19 cellular contexts compared by ENCODE assay signal in the genomic region with DNA sequence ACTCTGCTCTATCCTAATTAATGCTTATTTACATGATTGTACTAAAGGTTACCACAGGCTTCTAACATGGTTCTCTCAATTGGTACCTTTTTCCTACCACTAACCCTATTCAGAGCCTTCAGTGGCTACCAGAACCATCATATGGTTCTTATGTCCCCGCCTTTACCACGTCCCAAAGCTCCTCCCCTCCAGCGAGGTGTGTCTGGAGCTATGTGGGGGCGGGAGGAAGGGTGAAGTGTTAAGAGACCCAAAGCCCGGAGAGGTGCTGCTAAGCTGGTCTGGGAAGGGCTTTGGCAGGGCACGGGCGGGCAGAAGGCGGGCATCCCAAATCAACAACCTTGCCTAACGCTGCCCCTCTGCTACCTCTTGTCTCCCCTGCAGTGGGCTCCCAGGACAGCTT. TPM values are rescaled to one million over a fixed set of nuclear protein-coding genes. Genes with fewer than 3 reads are reported as not detected.
A peak's percentile ranks its signal among the peaks of the same experiment; 100 is the strongest.
DNase-seq lines count a peak whose midpoint lies in the region; ATAC-seq and TF ChIP-seq lines count a peak whose summit lies in the region.
"Had no signal": no experiment of that assay in that cellular context is flagged by ENCODE, and none has a peak within 500 bp of the region (broad histone marks: within the 10 kb centered on the region; RNA-seq: fewer than 3 reads in every experiment).

No MANE protein-coding gene starts in this region.

- H3K4me3 Mint-ChIP-seq in stimulated activated naive CD8-positive, alpha-beta T cell treated with anti-CD3 and anti-CD28 coated beads, Interleukin-15, amount 100 ng/mL, for 72 hours, result peak overlapping the region in 1 of 2 donors; percentile 49
- H3K4me3 Mint-ChIP-seq: activated naive CD8-positive, alpha-beta T cell treated with anti-CD3 and anti-CD28 coated beads, Interleukin-2, amount 10 ng/mL, durations not matched to agents 7 days and 5 days had no signal

- H3K4me1 ChIP-seq in muscle layer of duodenum (ENCODE audit: control insufficient read depth in 1 of 2, insufficient read depth in 2 of 2, low read length in 2 of 2), result no peaks in the 10 kb centered on the region
- H3K4me1 ChIP-seq: upper lobe of left lung had no signal

- H3K36me3 ChIP-seq in brain microvascular endothelial cell (replicated peaks) (no peaks in the 10 kb centered on the region), muscle layer of duodenum (ENCODE audit: control insufficient read depth in 1 of 2, insufficient read depth in 2 of 2, low read length in 2 of 2) (peaks cover 0 to 2% of the 10 kb centered on the region in 2 donors)
- H3K36me3 ChIP-seq: Peyer's patch, upper lobe of left lung had no signal

- H3K9me3 Mint-ChIP-seq in stimulated activated naive CD8-positive, alpha-beta T cell treated with anti-CD3 and anti-CD28 coated beads, Interleukin-15, amount 100 ng/mL, for 72 hours, result no peaks in the 10 kb centered on the region
- H3K9me3 Mint-ChIP-seq: activated naive CD8-positive, alpha-beta T cell treated with anti-CD3 and anti-CD28 coated beads, Interleukin-2, amount 10 ng/mL, durations not matched to agents 7 days and 5 days had no signal

- ATAC-seq in stimulated activated naive CD8-positive, alpha-beta T cell treated with anti-CD3 and anti-CD28 coated beads, Interleukin-15, amount 100 ng/mL, for 72 hours, result peak; percentile 10
- ATAC-seq in stimulated activated naive CD8-positive, alpha-beta T cell treated with anti-CD3 and anti-CD28 coated beads, Interleukin-15, Interleukin-2, amounts not matched to agents 100 U/mL and 50 U/mL, for 24 hours, result no peak
- no peak for ATAC-seq in HG03175 (IDR thresholded peaks at IDR 0.05; ENCODE audit: unreplicated experiment)

- no peak for TF ChIP-seq CTCF in brain microvascular endothelial cell (IDR thresholded peaks at IDR 0.05; ENCODE audit: low read depth, low read length, missing control alignments)

- H3K9me3 ChIP-seq in muscle layer of duodenum (ENCODE audit: control insufficient read depth in 1 of 2, low read length in 2 of 2), result no peaks in the 10 kb centered on the region
- H3K9me3 ChIP-seq: Peyer's patch, upper lobe of left lung had no signal

- H3K27ac ChIP-seq in brain microvascular endothelial cell (no peak overlapping the region), muscle layer of duodenum (ENCODE audit: low read length) (no peak overlapping the region)
- H3K27ac ChIP-seq: upper lobe of left lung had no signal

- H3K27ac Mint-ChIP-seq in stimulated activated naive CD8-positive, alpha-beta T cell treated with anti-CD3 and anti-CD28 coated beads, Interleukin-15, amount 100 ng/mL, for 72 hours, result no peak overlapping the region
- H3K27ac Mint-ChIP-seq: activated naive CD8-positive, alpha-beta T cell treated with anti-CD3 and anti-CD28 coated beads, Interleukin-2, amount 10 ng/mL, durations not matched to agents 7 days and 5 days had no signal

- no peaks in the 10 kb centered on the region for H3K4me1 Mint-ChIP-seq in stimulated activated naive CD8-positive, alpha-beta T cell treated with anti-CD3 and anti-CD28 coated beads, Interleukin-15, amount 100 ng/mL, for 72 hours
- H3K4me1 Mint-ChIP-seq: activated naive CD8-positive, alpha-beta T cell treated with anti-CD3 and anti-CD28 coated beads, Interleukin-2, amount 10 ng/mL, durations not matched to agents 7 days and 5 days had no signal

- in situ Hi-C loops in brain microvascular endothelial cell (cut with HindIII; ENCODE audit: low pct_ligation_motif_present, low sequenced_read_pairs), result no loop called here

- H3K27me3 Mint-ChIP-seq in stimulated activated naive CD8-positive, alpha-beta T cell treated with anti-CD3 and anti-CD28 coated beads, Interleukin-15, amount 100 ng/mL, for 72 hours, result peaks cover 14% of the 10 kb centered on the region

- H3K27me3 ChIP-seq in brain microvascular endothelial cell (replicated peaks) (no peaks in the 10 kb centered on the region), muscle layer of duodenum (ENCODE audit: low read depth, low read length) (no peaks in the 10 kb centered on the region)
- H3K27me3 ChIP-seq: Peyer's patch, upper lobe of left lung had no signal

- peak overlapping the region; percentile 33 for H3K4me3 ChIP-seq in brain microvascular endothelial cell (ENCODE audit: low read depth, low read length)
- H3K4me3 ChIP-seq in muscle layer of duodenum (ENCODE audit: low read depth in 1 of 2, low read length in 2 of 2), result peak overlapping the region; percentile 40 to 61

- no peak for DNase-seq in stimulated activated naive CD8-positive, alpha-beta T cell treated with anti-CD3 and anti-CD28 coated beads, Interleukin-15, amount 100 ng/mL, for 72 hours
- DNase-seq in stimulated activated naive CD8-positive, alpha-beta T cell treated with anti-CD3 and anti-CD28 coated beads, Interleukin-15, Interleukin-2, amounts not matched to agents 100 U/mL and 50 U/mL, for 24 hours, result no peak
- no peak for DNase-seq in brain microvascular endothelial cell
- no peak for DNase-seq in SIG-M5 treated with dmso at 0.1 percent for 504 hours (lab: John Stamatoyannopoulos, UW; ENCODE audit: unreplicated experiment)
- DNase-seq in cerebellum (ENCODE audit: low spot score), result no peak
- no peak for DNase-seq in NCI-H2107 treated with DMSO at 0.1 percent for 48 hours (lab: John Stamatoyannopoulos, UW; ENCODE audit: unreplicated experiment)
- DNase-seq: activated CD4-positive, alpha-beta T cell treated with anti-CD3 and anti-CD28 coated beads for 1 hour; activated naive CD8-positive, alpha-beta T cell treated with anti-CD3 and anti-CD28 coated beads, Interleukin-2, amount 10 ng/mL, durations not matched to agents 7 days and 5 days; AML-193; central memory CD4-positive, alpha-beta T cell; head of caudate nucleus; NCI-H2081 treated with DMSO at 0.1 percent for 48 hours; Peyer's patch; posterior cingulate gyrus had no signal

RNA-seq across cellular contexts. Expression of gene SPATA46, which starts 10.0 kb away (rescaled TPM):
- not detected for total RNA-seq in cerebellum
- total RNA-seq: activated naive CD8-positive, alpha-beta T cell treated with anti-CD3 and anti-CD28 coated beads, Interleukin-2, amount 10 ng/mL, durations not matched to agents 7 days and 5 days; kidney epithelial cell; mononuclear cell; Peyer's patch; upper lobe of left lung had no signal

RNA-seq across cellular contexts. Expression of gene C1orf226, which starts 14.9 kb away (rescaled TPM):
- total RNA-seq in cerebellum, result 3.4 TPM
- total RNA-seq: mononuclear cell had no signal

RNA-seq across cellular contexts. Expression of gene SH2D1B, which starts 45.3 kb away (rescaled TPM):
- total RNA-seq in cerebellum, result not detected
- total RNA-seq: activated naive CD8-positive, alpha-beta T cell treated with anti-CD3 and anti-CD28 coated beads, Interleukin-2, amount 10 ng/mL, durations not matched to agents 7 days and 5 days; kidney epithelial cell had no signal
